Comparison of ENCODE assay signal across 9 cellular contexts in the genomic region with DNA sequence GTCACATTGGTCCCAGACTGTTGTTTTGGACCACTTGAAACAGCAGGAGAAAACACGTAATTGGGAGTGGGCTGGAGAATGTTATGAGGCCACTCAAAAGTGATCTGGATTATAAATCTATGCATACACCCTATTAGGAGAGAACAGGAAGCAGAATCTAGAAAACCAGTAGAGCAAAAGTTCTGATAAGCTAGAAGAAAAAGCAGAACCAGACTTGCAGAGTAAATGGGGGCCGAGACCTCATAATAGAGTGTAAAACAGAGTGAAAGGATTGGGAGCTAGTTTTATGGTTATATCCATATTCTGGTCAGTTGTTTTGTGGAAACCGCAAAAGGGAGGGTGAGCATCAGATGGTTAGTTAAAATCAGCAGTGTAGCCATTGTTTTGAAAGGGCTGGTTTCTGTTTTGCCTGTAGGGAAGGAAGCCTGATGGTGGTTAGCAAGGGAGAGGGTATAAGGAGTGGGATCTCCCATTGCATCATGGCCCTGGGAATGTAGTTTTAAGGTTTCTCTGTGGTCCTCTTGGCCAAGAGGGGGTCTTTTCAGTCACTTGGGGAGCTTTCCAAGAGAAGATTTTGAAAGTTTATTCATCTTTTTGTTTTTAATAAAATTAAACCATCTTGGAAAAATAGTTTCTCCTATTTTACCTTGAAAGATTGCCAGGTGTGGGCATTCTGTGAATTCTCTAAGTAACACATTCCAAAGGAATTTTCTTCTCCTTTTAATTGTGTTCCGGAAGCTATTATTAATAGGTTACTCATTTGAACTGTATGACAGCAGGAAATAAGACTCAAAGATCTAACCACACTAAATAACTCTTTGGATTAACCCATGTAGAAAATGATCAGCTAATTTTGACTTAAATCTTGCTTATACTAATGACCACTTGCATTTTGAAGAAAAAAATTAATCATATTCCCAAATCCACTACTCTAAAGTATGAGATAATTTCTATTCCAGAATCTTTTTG. TPM values are rescaled to one million over a fixed set of nuclear protein-coding genes. Genes with fewer than 3 reads are reported as not detected.
DNase-seq lines count a peak whose midpoint lies in the region; ATAC-seq and TF ChIP-seq lines count a peak whose summit lies in the region.
"Had no signal": no experiment of that assay in that cellular context is flagged by ENCODE, and none has a peak within 500 bp of the region (broad histone marks: within the 10 kb centered on the region; RNA-seq: fewer than 3 reads in every experiment).

No MANE protein-coding gene starts in this region.

- peak overlapping the region; percentile 94 for H3K27ac ChIP-seq in RWPE2 (ENCODE audit: poor library complexity, severe bottlenecking)
- peak overlapping the region in 5 of 8 donors; percentile 19 to 36 (median 27) for H3K27ac ChIP-seq in spleen
- H3K27ac ChIP-seq: colonic mucosa had no signal

- H3K36me3 ChIP-seq in RWPE2 (ENCODE audit: low read depth): no peaks in the 10 kb centered on the region
- no peaks in the 10 kb centered on the region for H3K36me3 ChIP-seq in spleen
- H3K36me3 ChIP-seq: colonic mucosa had no signal

- H3K9me3 ChIP-seq in RWPE2 (ENCODE audit: severe bottlenecking) (no peaks in the 10 kb centered on the region), spleen (no peaks in the 10 kb centered on the region)
- H3K9me3 ChIP-seq: colonic mucosa had no signal

- H3K27me3 ChIP-seq in RWPE2 (ENCODE audit: insufficient read depth, poor library complexity, severe bottlenecking) (no peaks in the 10 kb centered on the region), spleen (replicated peaks in 1 of 7) (no peaks in the 10 kb centered on the region)
- H3K27me3 ChIP-seq: colonic mucosa had no signal

- H3K4me1 ChIP-seq in RWPE2 (ENCODE audit: insufficient read depth, poor library complexity, severe bottlenecking): peaks cover 36% of the 10 kb centered on the region
- H3K4me1 ChIP-seq in spleen: peaks cover 0 to 28% (median 7%) of the 10 kb centered on the region in 6 donors
- H3K4me1 ChIP-seq: colonic mucosa had no signal

- ATAC-seq in HG03354 (IDR thresholded peaks at IDR 0.05; ENCODE audit: poor library complexity, severe bottlenecking, unreplicated experiment) (peak; percentile 43), RWPE2 (ENCODE audit: low read depth) (peak; percentile 78), esophagus mucosa (peak; percentile 50), GM19351 (IDR thresholded peaks at IDR 0.05; ENCODE audit: unreplicated experiment) (no peak)

- WGBS in spleen, 5 donors: 61 to 75% (median 69%) methylated on average over 4 of the region's 4 CpGs

- intact Hi-C loops in spleen (cut with DNase I; ENCODE audit: low total_unique reads): loop anchor here (10.0 kb wide), 1 partner anchor 62 kb away; the partner anchor contains the start of gene CCNG2

- H3K4me3 ChIP-seq in RWPE2 (ENCODE audit: severe bottlenecking): no peak overlapping the region
- H3K4me3 ChIP-seq in spleen: no peak overlapping the region
- H3K4me3 ChIP-seq: colonic mucosa had no signal

- DNase-seq in RWPE2 (ENCODE audit: low spot score) (no peak), spleen (no peak), NCI-H1092 (lab: John Stamatoyannopoulos, UW) (no peak), NK-92 (lab: John Stamatoyannopoulos, UW; ENCODE audit: unreplicated experiment) (no peak)
- DNase-seq: colonic mucosa, T-helper 2 cell had no signal

- TF ChIP-seq POLR2A in spleen (IDR thresholded peaks at IDR 0.05): no peak

- TF ChIP-seq CTCF in RWPE2 (IDR thresholded peaks at IDR 0.05; ENCODE audit: poor library complexity, severe bottlenecking) (no peak), spleen (IDR thresholded peaks at IDR 0.05 in 8 of 11, conservative IDR thresholded peaks at IDR 0.05 in 3 of 11) (no peak)

RNA-seq across cellular contexts. Expression of gene CCNI, which starts 17.3 kb away (rescaled TPM):
- total RNA-seq in esophagus mucosa: 155 TPM
- 100 to 1,000 TPM; 243 to 312 (median 269) TPM for total RNA-seq in spleen
- 100 to 1,000 TPM in 2 of 3 donors, 10 to 100 TPM in 1; 88.8 to 137 (median 122) TPM for polyA plus RNA-seq in spleen
